ENCODE assay signal across 17 cellular contexts in genomic region chr18:36409779-36410178, GRCh38.
"Had no signal": no experiment of that assay in that cellular context is flagged by ENCODE, and none has a peak within 500 bp of the region (broad histone marks: within the 10 kb centered on the region; RNA-seq: fewer than 3 reads in every experiment).

No MANE protein-coding gene starts in this region.

- H3K4me3 ChIP-seq: coronary artery, dorsolateral prefrontal cortex, gastroesophageal sphincter, heart right ventricle, lower lobe of right lung had no signal

- H3K4me3 Mint-ChIP-seq: mesothelial cell of epicardium had no signal

- H3K9me3 Mint-ChIP-seq: mesothelial cell of epicardium had no signal

- H3K4me1 ChIP-seq: lower lobe of right lung had no signal

- H3K27ac ChIP-seq: coronary artery, dorsolateral prefrontal cortex, foreskin keratinocyte, gastroesophageal sphincter, lower lobe of right lung had no signal

- H3K4me1 Mint-ChIP-seq: mesothelial cell of epicardium had no signal

- ATAC-seq: esophagus mucosa, foreskin keratinocyte, gastroesophageal sphincter, heart right ventricle, left cardiac atrium, left lobe of liver, left ventricle myocardium superior, lower lobe of right lung had no signal

- H3K9me3 ChIP-seq: gastroesophageal sphincter, heart right ventricle, lower lobe of right lung had no signal

- H3K27me3 ChIP-seq: dorsolateral prefrontal cortex, foreskin keratinocyte, gastroesophageal sphincter, heart right ventricle had no signal

- H3K36me3 Mint-ChIP-seq: mesothelial cell of epicardium had no signal

- DNase-seq: dermis blood vessel endothelial cell; dorsolateral prefrontal cortex; effector CD4-positive, alpha-beta T cell; effector memory CD4-positive, alpha-beta T cell; erythroblast; heart right ventricle; hippocampal formation; left cardiac atrium; left ventricle myocardium superior; lower lobe of right lung; mesenchymal stem cell had no signal

- H3K27ac Mint-ChIP-seq: mesothelial cell of epicardium had no signal

- H3K36me3 ChIP-seq: gastroesophageal sphincter, heart right ventricle, lower lobe of right lung had no signal
